ENCODE assay signal across 8 cellular contexts in the genomic region with DNA sequence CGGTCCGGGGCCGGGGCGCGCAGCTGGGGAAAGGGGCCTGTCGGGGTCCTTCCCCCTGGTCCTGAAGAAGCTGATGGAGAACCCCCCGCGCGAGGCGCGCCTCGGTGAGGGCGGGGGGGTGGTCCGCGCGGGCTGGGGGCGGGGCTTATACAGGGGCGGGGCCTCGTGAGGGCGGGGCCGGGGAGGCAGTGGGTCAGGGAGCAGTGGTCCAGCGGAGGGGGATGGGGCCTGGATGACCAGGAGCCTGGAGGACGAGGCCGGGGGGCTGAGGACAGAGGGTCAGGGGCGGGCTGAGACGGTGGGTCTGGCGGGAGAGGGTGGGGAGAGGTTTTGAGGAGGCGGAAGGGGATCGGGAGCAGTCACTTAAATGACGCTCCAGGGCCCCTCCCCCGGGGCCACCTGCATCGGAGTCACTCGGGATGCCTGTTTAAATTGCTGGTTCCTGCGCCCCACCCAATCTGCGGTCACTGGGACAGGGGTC. TPM values are rescaled to one million over a fixed set of nuclear protein-coding genes. Genes with fewer than 3 reads are reported as not detected.
DNase-seq lines count a peak whose midpoint lies in the region; ATAC-seq and TF ChIP-seq lines count a peak whose summit lies in the region.

No MANE protein-coding gene starts in this region.

- H3K27ac Mint-ChIP-seq in activated naive CD8-positive, alpha-beta T cell, result peak overlapping the region; percentile 72

- H3K4me1 ChIP-seq in trophoblast cell (ENCODE audit: control insufficient read depth in 1 of 2, insufficient read depth in 2 of 2, low read length in 2 of 2), result peaks cover 8 to 14% of the 10 kb centered on the region in 2 experiments

- H3K27me3 Mint-ChIP-seq in activated naive CD8-positive, alpha-beta T cell, result no peaks in the 10 kb centered on the region

- peak overlapping the region; percentile 92 for H4K91ac ChIP-seq in trophoblast cell (ENCODE audit: low read depth, low read length)

- H2AFZ ChIP-seq in trophoblast cell (ENCODE audit: insufficient read depth, low read length, poor library complexity), result peak overlapping the region; percentile 91

- H3K36me3 Mint-ChIP-seq in activated naive CD8-positive, alpha-beta T cell, result no peaks in the 10 kb centered on the region

- peak; percentile 39 to 62 (median 53) for DNase-seq in activated CD4-positive, CD25-positive, alpha-beta regulatory T cell (lab: John Stamatoyannopoulos, UW)
- DNase-seq in activated CD4-positive, CD25-positive, alpha-beta regulatory T cell treated with anti-CD3 and anti-CD28 coated beads, Interleukin-2, amount 50 U/mL, for 72 hours, result no peak
- DNase-seq in RWPE1 (ENCODE audit: low spot score), result peak; percentile 57
- DNase-seq in Right ventricle myocardium superior, result peak; percentile 83
- DNase-seq in trophoblast cell, result peak; percentile 25 to 38
- peak; percentile 83 for DNase-seq in ureter (ENCODE audit: low spot score)

- H3K4me1 Mint-ChIP-seq in activated naive CD8-positive, alpha-beta T cell (ENCODE audit: low read depth), result peaks cover 18% of the 10 kb centered on the region

- no CpG with 5 or more reads among the region's 35 CpGs for WGBS in trophoblast cell (ENCODE audit: extremely low coverage, insufficient coverage, insufficient read length)

- no peak overlapping the region for H2AK5ac ChIP-seq in trophoblast cell (ENCODE audit: low read length)

- ATAC-seq in HG03025 (IDR thresholded peaks at IDR 0.05; ENCODE audit: low FRiP score, unreplicated experiment) (peak; percentile 30), Right ventricle myocardium superior (ENCODE audit: poor library complexity) (peak; percentile 60)

- TF ChIP-seq CTCF in RWPE1 (conservative IDR thresholded peaks at IDR 0.05; ENCODE audit: low read depth), result no peak

- no peak overlapping the region for H3K9ac ChIP-seq in trophoblast cell (ENCODE audit: low read length)

- H3K4me2 ChIP-seq in trophoblast cell (ENCODE audit: low read length), result peak overlapping the region; percentile 70

- peak overlapping the region; percentile 82 for H3K4ac ChIP-seq in trophoblast cell (ENCODE audit: low read depth, low read length)

- H2BK12ac ChIP-seq in trophoblast cell (ENCODE audit: low read length), result no peak overlapping the region

- peak overlapping the region; percentile 88 for H3K14ac ChIP-seq in trophoblast cell (ENCODE audit: low read length)

- H3K79me2 ChIP-seq in trophoblast cell (ENCODE audit: control insufficient read depth, insufficient read depth, low read length, poor library complexity), result peaks cover 2% of the 10 kb centered on the region

- H3K9me3 Mint-ChIP-seq in activated naive CD8-positive, alpha-beta T cell (ENCODE audit: low read depth), result no peaks in the 10 kb centered on the region

- H2BK120ac ChIP-seq in trophoblast cell (ENCODE audit: insufficient read depth, low read length, poor library complexity), result peak overlapping the region; percentile 75

- H4K8ac ChIP-seq in trophoblast cell (ENCODE audit: low read depth, low read length), result peak overlapping the region; percentile 92

- no peaks in the 10 kb centered on the region for H3K27me3 ChIP-seq in trophoblast cell (ENCODE audit: insufficient read depth, low read length)

- peak overlapping the region; percentile 68 for H2BK5ac ChIP-seq in trophoblast cell (ENCODE audit: low read depth, low read length, poor library complexity)

- CTCF ChIA-PET in RWPE1 (lab: Yijun Ruan, JAX), result interaction anchor here (0.5 kb wide), 1 partner anchor 481 kb away, joined by 3 read pairs; no protein-coding TSS in a partner anchor

- peak overlapping the region; percentile 97 for H3K27ac ChIP-seq in RWPE1
- no peak overlapping the region for H3K27ac ChIP-seq in trophoblast cell (ENCODE audit: low read depth, low read length)

- H3K18ac ChIP-seq in trophoblast cell (ENCODE audit: low read length), result peak overlapping the region; percentile 83

- no peaks in the 10 kb centered on the region for H3K36me3 ChIP-seq in trophoblast cell (ENCODE audit: control insufficient read depth in 1 of 2, insufficient read depth in 2 of 2, low read length in 2 of 2)

- intact Hi-C loops in Right ventricle myocardium superior (cut with DNase I), result no loop called here

- peak overlapping the region; percentile 81 for H4K12ac ChIP-seq in trophoblast cell (ENCODE audit: low read depth, low read length)

- peak overlapping the region; percentile 88 for H3K4me3 Mint-ChIP-seq in activated naive CD8-positive, alpha-beta T cell

- peaks cover 9% of the 10 kb centered on the region for H3K79me1 ChIP-seq in trophoblast cell (ENCODE audit: low read length)

- H3K4me3 ChIP-seq in trophoblast cell (ENCODE audit: low read depth, low read length), result peak overlapping the region; percentile 75

- H3K9me3 ChIP-seq in trophoblast cell (ENCODE audit: insufficient read depth, low read depth, low read length), result no peaks in the 10 kb centered on the region

- no peak overlapping the region for H3K23ac ChIP-seq in trophoblast cell (ENCODE audit: low read length)

- POLR2A ChIA-PET in RWPE1 (lab: Yijun Ruan, JAX; ENCODE audit: low non-redundant PET), result interaction anchor here (1.1 kb wide), 1 partner anchor 96 kb away, joined by 4 read pairs; a partner anchor contains a TSS

RNA-seq across cellular contexts. Expression of a gene that starts 0.4 kb away (rescaled TPM):
- total RNA-seq in Right ventricle myocardium superior, result 20.7 TPM
- 4.0 and 4.4 TPM in 2 replicates for polyA plus RNA-seq in trophoblast cell (2013)
- 27.5 TPM for total RNA-seq in ureter
